In the genomic region with DNA sequence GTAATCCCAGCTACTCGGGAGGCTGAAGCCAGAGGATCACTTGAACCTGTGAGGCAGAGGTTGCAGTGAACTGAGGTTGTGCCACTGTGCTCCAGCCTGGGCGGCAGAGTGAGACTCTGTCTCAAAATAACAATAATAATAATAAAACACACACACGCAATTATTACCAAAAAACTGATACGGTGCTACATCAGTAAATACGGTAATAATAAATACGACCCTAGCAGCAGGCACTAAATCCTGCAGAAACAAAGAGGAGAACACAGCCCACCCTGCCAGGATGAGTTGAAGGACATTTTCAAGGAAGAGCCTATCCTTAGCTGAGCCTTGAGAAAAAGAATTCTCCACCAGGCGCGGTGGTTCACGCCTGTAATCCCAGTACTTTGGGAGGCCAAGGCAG, we compare ENCODE assay signal across 25 cellular contexts.
"Had no signal": no experiment of that assay in that cellular context is flagged by ENCODE, and none has a peak within 500 bp of the region (broad histone marks: within the 10 kb centered on the region; RNA-seq: fewer than 3 reads in every experiment).

No MANE protein-coding gene starts in this region.

- ATAC-seq: effector memory CD8-positive, alpha-beta T cell; esophagus mucosa; gastrocnemius medialis; heart right ventricle; left cardiac atrium; left lung; left ventricle myocardium superior; lower lobe of right lung; mucosa of descending colon had no signal

- H3K4me1 ChIP-seq: colonic mucosa had no signal

- H3K9me3 ChIP-seq: colonic mucosa, esophagus squamous epithelium, gastrocnemius medialis, heart right ventricle, left lung, lower lobe of right lung, mucosa of descending colon had no signal

- DNase-seq: colonic mucosa; cortex of kidney; effector CD8-positive, alpha-beta T cell; effector memory CD8-positive, alpha-beta T cell; endodermal cell; erythroblast; esophagus squamous epithelium; foreskin fibroblast; foreskin melanocyte; gastrocnemius medialis; glutamatergic neuron; head of caudate nucleus; heart right ventricle; hippocampal formation; left cardiac atrium; left lung; left ventricle myocardium superior; lower lobe of right lung; mesenchymal stem cell; mucosa of descending colon had no signal

- H3K27ac ChIP-seq: colonic mucosa, epithelial cell of prostate, esophagus squamous epithelium, gastrocnemius medialis, heart right ventricle, left lung, lower lobe of right lung had no signal

- H3K4me3 ChIP-seq: colonic mucosa, esophagus squamous epithelium, gastrocnemius medialis, heart right ventricle, left lung, lower lobe of right lung, mucosa of descending colon had no signal

- H3K36me3 ChIP-seq: colonic mucosa, esophagus squamous epithelium, gastrocnemius medialis, heart right ventricle, left lung, lower lobe of right lung had no signal

- FAIRE-seq: endometrium, islet of Langerhans, keratinocyte had no signal

- H3K27me3 ChIP-seq: colonic mucosa, esophagus squamous epithelium, gastrocnemius medialis, heart right ventricle, left lung had no signal
